ENCODE assay signal across 25 cellular contexts in genomic region chr4:185834778-185835177, GRCh38. TPM values are rescaled to one million over a fixed set of nuclear protein-coding genes. Genes with fewer than 3 reads are reported as not detected.
"Had no signal": no experiment of that assay in that cellular context is flagged by ENCODE, and none has a peak within 500 bp of the region (broad histone marks: within the 10 kb centered on the region; RNA-seq: fewer than 3 reads in every experiment).

No MANE protein-coding gene starts in this region.

- H3K36me3 ChIP-seq: adrenal gland, breast epithelium, Peyer's patch, SJSA1 had no signal

- H3K4me3 Mint-ChIP-seq: activated CD8-positive, alpha-beta T cell treated with anti-CD3 and anti-CD28 coated beads, Interleukin-2, amount 10 ng/mL, durations not matched to agents 7 days and 5 days; activated naive CD8-positive, alpha-beta T cell treated with anti-CD3 and anti-CD28 coated beads, Interleukin-2, amount 10 ng/mL, durations not matched to agents 7 days and 5 days; T-helper 1 cell treated with Interleukin-12 subunit alpha and Interleukin-12 subunit beta and Interleukin-4 antibody, amounts not matched to agents 30 μg/mL and 1 μg/mL, for 36 hours had no signal

- H3K9me3 ChIP-seq: adrenal gland, breast epithelium, Peyer's patch, SJSA1 had no signal

- H3K4me3 ChIP-seq: adrenal gland, breast epithelium, Peyer's patch, SJSA1 had no signal

- ATAC-seq: activated CD8-positive, alpha-beta T cell treated with anti-CD3 and anti-CD28 coated beads, Interleukin-2, amount 10 ng/mL, durations not matched to agents 7 days and 5 days; SK-N-SH treated with all-trans-retinoic acid at 6 μM for 48 hours had no signal

- H3K4me1 ChIP-seq: breast epithelium had no signal

- H3K27me3 ChIP-seq: adrenal gland, breast epithelium, Peyer's patch, SJSA1 had no signal

- H3K9me3 Mint-ChIP-seq: activated naive CD8-positive, alpha-beta T cell treated with anti-CD3 and anti-CD28 coated beads, Interleukin-2, amount 10 ng/mL, durations not matched to agents 7 days and 5 days; T-helper 1 cell treated with Interleukin-12 subunit alpha and Interleukin-12 subunit beta and Interleukin-4 antibody, amounts not matched to agents 30 μg/mL and 1 μg/mL, for 36 hours had no signal

- H3K36me3 Mint-ChIP-seq: activated naive CD8-positive, alpha-beta T cell treated with anti-CD3 and anti-CD28 coated beads, Interleukin-2, amount 10 ng/mL, durations not matched to agents 7 days and 5 days had no signal

- H3K4me1 Mint-ChIP-seq: activated naive CD8-positive, alpha-beta T cell treated with anti-CD3 and anti-CD28 coated beads, Interleukin-2, amount 10 ng/mL, durations not matched to agents 7 days and 5 days had no signal

- DNase-seq: activated CD4-positive, alpha-beta T cell treated with anti-CD3 and anti-CD28 coated beads for 48 hours; activated CD4-positive, alpha-beta T cell treated with anti-CD3 and anti-CD28 coated beads, Interleukin-2, amount 50 U/mL, for 4 hours; activated CD4-positive, CD25-positive, alpha-beta regulatory T cell treated with anti-CD3 and anti-CD28 coated beads, Interleukin-2, amount 50 U/mL, for 72 hours; activated CD8-positive, alpha-beta memory T cell treated with anti-CD3 and anti-CD28 coated beads, Interleukin-2, amount 50 U/mL, for 48 hours; activated CD8-positive, alpha-beta T cell treated with anti-CD3 and anti-CD28 coated beads, Interleukin-2, amount 10 ng/mL, durations not matched to agents 7 days and 5 days; activated naive CD4-positive, alpha-beta T cell treated with anti-CD3 and anti-CD28 coated beads, Interleukin-2, amount 50 U/mL, for 16 hours; activated naive CD8-positive, alpha-beta T cell treated with anti-CD3 and anti-CD28 coated beads, Interleukin-2, amount 10 ng/mL, durations not matched to agents 7 days and 5 days; activated T-cell treated with anti-CD3 and anti-CD28 coated beads, Interleukin-2, amount 50 U/mL, for 1 hour; adrenal gland; anterior cingulate cortex; Kasumi-1; KBM-7; NCI-H1105 treated with DMSO at 0.1 percent for 48 hours; NCI-H1436 treated with DMSO at 0.1 percent for 48 hours; NCI-H187; NCI-H2081; NCI-H446; NCI-H524; Peyer's patch; SHP77 had no signal

- H3K27ac Mint-ChIP-seq: activated CD8-positive, alpha-beta T cell treated with anti-CD3 and anti-CD28 coated beads, Interleukin-2, amount 10 ng/mL, durations not matched to agents 7 days and 5 days; activated naive CD8-positive, alpha-beta T cell treated with anti-CD3 and anti-CD28 coated beads, Interleukin-2, amount 10 ng/mL, durations not matched to agents 7 days and 5 days; T-helper 1 cell treated with Interleukin-12 subunit alpha and Interleukin-12 subunit beta and Interleukin-4 antibody, amounts not matched to agents 30 μg/mL and 1 μg/mL, for 36 hours had no signal

- H3K27ac ChIP-seq: adrenal gland, breast epithelium, Peyer's patch, RWPE1, SJSA1 had no signal

RNA-seq across cellular contexts. Expression of gene SORBS2, which starts 22.8 kb away (rescaled TPM):
- total RNA-seq: activated CD8-positive, alpha-beta T cell treated with anti-CD3 and anti-CD28 coated beads, Interleukin-2, amount 10 ng/mL, durations not matched to agents 7 days and 5 days; activated naive CD8-positive, alpha-beta T cell treated with anti-CD3 and anti-CD28 coated beads, Interleukin-2, amount 10 ng/mL, durations not matched to agents 7 days and 5 days had no signal
